31 cellular contexts compared by ENCODE assay signal in the genomic region with DNA sequence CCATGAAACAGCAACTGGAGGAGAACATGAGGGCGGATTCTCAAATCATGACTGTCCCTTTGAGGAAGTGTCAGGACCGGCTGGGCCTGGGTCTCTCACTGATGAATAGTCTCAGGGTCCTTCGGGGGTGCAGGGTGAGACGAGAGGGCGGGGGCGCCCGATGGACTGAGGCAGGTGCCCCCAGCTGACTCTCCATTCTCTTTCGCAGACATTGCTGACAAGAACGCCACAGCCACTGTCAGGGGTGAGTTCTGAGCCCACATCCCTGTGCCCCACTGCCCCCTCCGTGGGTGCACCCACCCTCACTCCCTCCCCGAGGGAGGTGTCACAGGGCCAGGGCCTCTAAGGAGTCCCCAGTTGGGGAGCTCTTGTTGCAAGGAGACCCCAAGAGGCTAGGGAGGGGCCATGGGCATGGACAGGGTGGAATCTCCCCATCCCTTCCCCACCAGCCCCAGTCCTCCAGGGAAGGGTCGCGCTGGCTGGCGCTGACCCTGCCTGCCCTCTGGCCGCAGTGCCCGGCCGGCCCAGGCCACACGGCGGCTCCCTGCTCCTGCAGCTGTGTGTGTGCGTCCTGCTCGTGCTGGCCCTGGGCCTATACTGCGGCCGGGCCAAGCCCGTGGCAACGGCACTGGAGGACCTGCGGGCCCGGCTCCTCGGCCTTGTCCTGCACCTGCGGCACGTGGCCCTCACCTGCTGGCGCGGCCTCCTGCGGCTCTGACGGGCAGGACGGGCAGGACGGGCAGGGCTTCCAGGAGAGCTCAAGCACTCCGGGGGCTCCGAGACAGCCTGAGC. TPM values are rescaled to one million over a fixed set of nuclear protein-coding genes. Genes with fewer than 3 reads are reported as not detected.
A peak's percentile ranks its signal among the peaks of the same experiment; 100 is the strongest.
DNase-seq lines count a peak whose midpoint lies in the region; ATAC-seq and TF ChIP-seq lines count a peak whose summit lies in the region.
"Had no signal": no experiment of that assay in that cellular context is flagged by ENCODE, and none has a peak within 500 bp of the region (broad histone marks: within the 10 kb centered on the region; RNA-seq: fewer than 3 reads in every experiment).

No MANE protein-coding gene starts in this region.

- POLR2A ChIA-PET in RWPE1 (lab: Yijun Ruan, JAX; ENCODE audit: low non-redundant PET): no interaction called here

- ATAC-seq in left lobe of liver: peak; percentile 29
- ATAC-seq: activated CD8-positive, alpha-beta memory T cell treated with anti-CD3 and anti-CD28 coated beads, Interleukin-2, amount 10 ng/mL, durations not matched to agents 7 days and 5 days; stimulated activated effector memory CD8-positive, alpha-beta T cell treated with anti-CD3 and anti-CD28 coated beads, Interleukin-12 subunit alpha, Interleukin-12 subunit beta, amount 100 ng/mL, for 72 hours; upper lobe of right lung had no signal

- H3K27me3 ChIP-seq in BLaER1 treated with 17β-estradiol and CSF1 and Interleukin-3, amounts not matched to agents 10 nM and 100 nM: no peaks in the 10 kb centered on the region
- H3K27me3 ChIP-seq in esophagus squamous epithelium: peaks cover 0 to 73% (median 0%) of the 10 kb centered on the region in 4 donors

- CTCF ChIA-PET in RWPE1 (lab: Yijun Ruan, JAX): interaction anchor here (0.5 kb wide), 1 partner anchor 128 kb away, joined by 3 read pairs; no protein-coding TSS in a partner anchor

- DNase-seq in NCI-H146 (lab: John Stamatoyannopoulos, UW) (peak; percentile 70), NCI-H146 treated with DMSO at 0.1 percent for 48 hours (lab: John Stamatoyannopoulos, UW; ENCODE audit: unreplicated experiment) (no peak), NCI-H510A treated with DMSO at 0.1 percent for 48 hours (lab: John Stamatoyannopoulos, UW) (peak; percentile 25), left lobe of liver (ENCODE audit: low spot score) (no peak), RWPE1 (ENCODE audit: low spot score) (no peak), esophagus squamous epithelium (lab: John Stamatoyannopoulos, UW) (no peak), DMS 273 (lab: John Stamatoyannopoulos, UW; ENCODE audit: unreplicated experiment) (no peak)
- DNase-seq: 8988T; activated CD4-positive, alpha-beta T cell treated with anti-CD3 and anti-CD28 coated beads, Interleukin-2, amount 50 U/mL, for 1 hour; activated CD4-positive, CD25-positive, alpha-beta regulatory T cell; activated CD8-positive, alpha-beta memory T cell treated with anti-CD3 and anti-CD28 coated beads, Interleukin-2, amount 10 ng/mL, durations not matched to agents 7 days and 5 days; activated gamma-delta T cell treated with Interleukin-2 at 50 U/mL for 16 hours; activated naive CD8-positive, alpha-beta T cell treated with anti-CD3 and anti-CD28 coated beads, Interleukin-2, amount 10 ng/mL, durations not matched to agents 7 days and 5 days; activated T-cell treated with anti-CD3 and anti-CD28 coated beads, Interleukin-2, amount 50 U/mL, for 48 hours; aorta; CD4-positive, alpha-beta memory T cell; DMS 273 treated with DMSO at 0.1 percent for 48 hours; H9; NCI-H1092 treated with DMSO at 0.1 percent for 48 hours; NCI-H2081; NCI-H526 treated with DMSO at 0.1 percent for 48 hours; T-helper 1 cell; upper lobe of right lung had no signal

- 75 to 81% methylated on average over 9 to 18 of the region's 38 CpGs for WGBS in esophagus squamous epithelium, 2 donors

- H3K4me3 ChIP-seq in BLaER1 treated with 17β-estradiol and CSF1 and Interleukin-3, amounts not matched to agents 10 nM and 100 nM: no peak overlapping the region
- no peak overlapping the region for H3K4me3 ChIP-seq in esophagus squamous epithelium
- H3K4me3 ChIP-seq: suprapubic skin, upper lobe of right lung had no signal

- H4K20me1 ChIP-seq in BLaER1 treated with 17β-estradiol and CSF1 and Interleukin-3, amounts not matched to agents 10 nM and 100 nM: peaks cover 0 to 38% (median 0%) of the 10 kb centered on the region in 11 experiments; a peak in 4 of 22 replicates

- intact Hi-C loops in esophagus squamous epithelium (cut with DNase I): no loop called here

- TF ChIP-seq CTCF in RWPE1 (conservative IDR thresholded peaks at IDR 0.05; ENCODE audit: low read depth): no peak
- TF ChIP-seq CTCF in esophagus squamous epithelium (IDR thresholded peaks at IDR 0.05): no peak

- no peak for TF ChIP-seq POLR2A in esophagus squamous epithelium (IDR thresholded peaks at IDR 0.05)

- peak overlapping the region in 6 of 11 experiments; percentile 16 to 62 (median 46); a peak in 11 of 22 replicates for H3K4me2 ChIP-seq in BLaER1 treated with 17β-estradiol and CSF1 and Interleukin-3, amounts not matched to agents 10 nM and 100 nM

- no peak overlapping the region for H3K9ac ChIP-seq in BLaER1 treated with 17β-estradiol and CSF1 and Interleukin-3, amounts not matched to agents 10 nM and 100 nM

- H3K36me3 ChIP-seq in BLaER1 treated with 17β-estradiol and CSF1 and Interleukin-3, amounts not matched to agents 10 nM and 100 nM: no peaks in the 10 kb centered on the region
- no peaks in the 10 kb centered on the region for H3K36me3 ChIP-seq in esophagus squamous epithelium
- H3K36me3 ChIP-seq: suprapubic skin, upper lobe of right lung had no signal

- H3K4me1 ChIP-seq in BLaER1 treated with 17β-estradiol and CSF1 and Interleukin-3, amounts not matched to agents 10 nM and 100 nM: peaks cover 0 to 47% (median 33%) of the 10 kb centered on the region in 10 experiments; a peak in 18 of 20 replicates
- H3K4me1 ChIP-seq in esophagus squamous epithelium: no peaks in the 10 kb centered on the region
- H3K4me1 ChIP-seq: suprapubic skin, upper lobe of right lung had no signal

- no peaks in the 10 kb centered on the region for H3K9me3 ChIP-seq in BLaER1 treated with 17β-estradiol and CSF1 and Interleukin-3, amounts not matched to agents 10 nM and 100 nM (replicated peaks in 1 of 11)
- no peaks in the 10 kb centered on the region for H3K9me3 ChIP-seq in esophagus squamous epithelium
- H3K9me3 ChIP-seq: suprapubic skin, upper lobe of right lung had no signal

- no peak overlapping the region for H3K27ac ChIP-seq in BLaER1 treated with 17β-estradiol and CSF1 and Interleukin-3, amounts not matched to agents 10 nM and 100 nM
- H3K27ac ChIP-seq in RWPE1: no peak overlapping the region
- no peak overlapping the region for H3K27ac ChIP-seq in esophagus squamous epithelium
- H3K27ac ChIP-seq: suprapubic skin, upper lobe of right lung had no signal

RNA-seq across cellular contexts. Expression of gene C14orf180, which starts 8.7 kb away (rescaled TPM):
- total RNA-seq in left lobe of liver (2.4 TPM), esophagus squamous epithelium (not detected)
- total RNA-seq: activated CD8-positive, alpha-beta memory T cell treated with anti-CD3 and anti-CD28 coated beads, Interleukin-2, amount 10 ng/mL, durations not matched to agents 7 days and 5 days; activated naive CD8-positive, alpha-beta T cell treated with anti-CD3 and anti-CD28 coated beads, Interleukin-2, amount 10 ng/mL, durations not matched to agents 7 days and 5 days; bronchial epithelial cell; CD4-positive, alpha-beta memory T cell; endothelial cell of umbilical vein; H9; M059J; osteocyte; SK-MEL-5 had no signal

RNA-seq across cellular contexts. Expression of gene TMEM179, which starts 16.3 kb away (rescaled TPM):
- total RNA-seq in left lobe of liver (0.30 TPM), esophagus squamous epithelium (not detected)
- total RNA-seq: activated CD8-positive, alpha-beta memory T cell treated with anti-CD3 and anti-CD28 coated beads, Interleukin-2, amount 10 ng/mL, durations not matched to agents 7 days and 5 days; activated naive CD8-positive, alpha-beta T cell treated with anti-CD3 and anti-CD28 coated beads, Interleukin-2, amount 10 ng/mL, durations not matched to agents 7 days and 5 days; aorta; bronchial epithelial cell; CD4-positive, alpha-beta memory T cell; endothelial cell of umbilical vein; osteocyte; suprapubic skin; upper lobe of right lung had no signal

Comparison
In these comparisons a context has a peak if more than half of its experiments do, and no peak if none do; other contexts are left out.
1. DNase-seq: peak in NCI-H146 (single experiment) and NCI-H510A treated with DMSO at 0.1 percent for 48 hours (single experiment); none in NCI-H146 treated with DMSO at 0.1 percent for 48 hours (single experiment), left lobe of liver (single experiment), RWPE1 (single experiment), esophagus squamous epithelium (single experiment) and DMS 273 (single experiment).